Comparison of ENCODE assay signal across 23 cellular contexts in the genomic region with DNA sequence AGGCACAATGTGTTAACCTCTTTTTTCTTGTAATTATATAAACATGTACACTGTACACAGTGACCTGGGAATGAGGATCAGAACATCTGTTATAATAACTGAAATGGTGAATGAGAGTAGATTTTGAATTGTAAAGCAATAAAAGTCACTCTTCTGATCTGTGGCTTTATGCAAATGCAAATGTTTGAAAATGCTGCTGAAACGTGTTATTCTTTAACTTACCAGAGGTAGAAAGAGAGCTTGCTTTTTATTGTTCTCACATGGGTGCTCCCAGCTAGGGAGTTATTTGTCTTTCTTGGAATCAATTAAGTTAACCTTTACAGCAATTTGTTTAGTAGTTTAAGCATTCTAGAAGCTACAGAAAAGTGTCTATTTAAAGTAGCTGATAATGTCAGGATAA.
"Had no signal": no experiment of that assay in that cellular context is flagged by ENCODE, and none has a peak within 500 bp of the region (broad histone marks: within the 10 kb centered on the region; RNA-seq: fewer than 3 reads in every experiment).

No MANE protein-coding gene starts in this region.

- H3K27me3 ChIP-seq: breast epithelium, colonic mucosa, dorsolateral prefrontal cortex, esophagus squamous epithelium, heart left ventricle, tibial nerve had no signal

- H3K4me1 ChIP-seq: breast epithelium, colonic mucosa, esophagus squamous epithelium, parathyroid adenoma, tibial nerve had no signal

- H3K4me3 ChIP-seq: breast epithelium, colonic mucosa, dorsolateral prefrontal cortex, esophagus squamous epithelium, heart left ventricle, tibial nerve had no signal

- H3K9me3 ChIP-seq: breast epithelium, colonic mucosa, esophagus squamous epithelium, heart left ventricle, tibial nerve had no signal

- DNase-seq: activated CD4-positive, alpha-beta T cell treated with anti-CD3 and anti-CD28 coated beads for 4 hours; activated CD4-positive, alpha-beta T cell treated with anti-CD3 and anti-CD28 coated beads, Interleukin-2, amount 50 U/mL, for 48 hours; activated CD4-positive, CD25-positive, alpha-beta regulatory T cell; activated CD8-positive, alpha-beta memory T cell treated with anti-CD3 and anti-CD28 coated beads, Interleukin-2, amount 50 U/mL, for 48 hours; activated naive CD4-positive, alpha-beta T cell treated with Interleukin-2 at 50 U/mL for 16 hours; activated naive CD8-positive, alpha-beta T cell treated with anti-CD3 and anti-CD28 coated beads for 36 hours; activated T-cell treated with anti-CD3 and anti-CD28 coated beads, Interleukin-2, amount 50 U/mL, for 4 hours; colonic mucosa; dorsolateral prefrontal cortex; effector memory CD8-positive, alpha-beta T cell; esophagus squamous epithelium; heart left ventricle; islet precursor cell; left ventricle myocardium superior; mammary epithelial cell; midbrain; small intestine; stimulated activated CD4-positive, alpha-beta T cell treated with anti-CD3 and anti-CD28 coated beads, Interleukin-2, amount 100 ng/mL, for 24 hours; stimulated activated naive CD8-positive, alpha-beta T cell treated with anti-CD3 and anti-CD28 coated beads, Interleukin-15, amount 100 ng/mL, for 72 hours; T-helper 9 cell had no signal

- H3K36me3 ChIP-seq: breast epithelium, colonic mucosa, esophagus squamous epithelium, heart left ventricle, tibial nerve had no signal

- H3K27ac ChIP-seq: breast epithelium, colonic mucosa, dorsolateral prefrontal cortex, esophagus squamous epithelium, heart left ventricle, parathyroid adenoma, tibial nerve had no signal
